In genomic region chr19:40714519-40715299, GRCh38 we compare ENCODE assay signal across 8 cellular contexts. TPM values are rescaled to one million over a fixed set of nuclear protein-coding genes. Genes with fewer than 3 reads are reported as not detected.
DNase-seq lines count a peak whose midpoint lies in the region; ATAC-seq and TF ChIP-seq lines count a peak whose summit lies in the region.

No MANE protein-coding gene starts in this region.

- no peaks in the 10 kb centered on the region for H3K27me3 Mint-ChIP-seq in chondrocyte (ENCODE audit: low read depth)

- H3K4me3 Mint-ChIP-seq in chondrocyte (ENCODE audit: unreplicated experiment) = peak overlapping the region; percentile 91

- H3K27ac ChIP-seq in layer of hippocampus (ENCODE audit: low read depth, low read length) = peak overlapping the region; percentile 92

- TF ChIP-seq CTCF in AG09309 (IDR thresholded peaks at IDR 0.05; ENCODE audit: control insufficient read depth, insufficient read depth, low read depth, low read length, missing control alignments) = no peak
- TF ChIP-seq CTCF in chondrocyte (IDR thresholded peaks at IDR 0.05) = no peak

- H3K36me3 Mint-ChIP-seq in chondrocyte (ENCODE audit: low read depth) = peaks cover 11% of the 10 kb centered on the region

- ATAC-seq in GM19035 (IDR thresholded peaks at IDR 0.05; ENCODE audit: unreplicated experiment) (peak; percentile 51), HG03342 (IDR thresholded peaks at IDR 0.05; ENCODE audit: unreplicated experiment) (peak; percentile 52)

- peak; percentile 60 for DNase-seq in AG09309 (ENCODE audit: low read depth)
- peak; percentile 85 for DNase-seq in NCI-H460 (ENCODE audit: extremely low read depth, low read depth)
- DNase-seq in activated CD4-positive, alpha-beta T cell treated with anti-CD3 and anti-CD28 coated beads for 4 hours = peak; percentile 90 to 91
- peak; percentile 98 for DNase-seq in chondrocyte (ENCODE audit: low spot score)
- DNase-seq in stimulated activated CD4-positive, alpha-beta T cell treated with anti-CD3 and anti-CD28 coated beads, Interleukin-15, amount 100 ng/mL, for 48 hours (ENCODE audit: low read depth in 2 of 2) = peak; percentile 86 to 91

- H3K4me3 ChIP-seq in AG09309 (ENCODE audit: control insufficient read depth, low read depth, low read length) = peak overlapping the region; percentile 64

- peaks cover 34% of the 10 kb centered on the region for H3K4me1 Mint-ChIP-seq in chondrocyte (ENCODE audit: low read depth)

- no peaks in the 10 kb centered on the region for H3K9me3 Mint-ChIP-seq in chondrocyte (ENCODE audit: low read depth)

- H3K27me3 ChIP-seq in layer of hippocampus (ENCODE audit: control insufficient read depth, insufficient read depth, low read length) = no peaks in the 10 kb centered on the region

- H3K27ac Mint-ChIP-seq in chondrocyte (ENCODE audit: unreplicated experiment) = peak overlapping the region; percentile 100

RNA-seq across cellular contexts. Expression of gene COQ8B, which starts 2.0 kb away (rescaled TPM):
- 22.9 and 30.7 TPM in 2 replicates for total RNA-seq in NCI-H460 (2014; rRNA removed; shearing (Covaris generic))
- 95.6 and 99.5 TPM in 2 replicates for polyA plus RNA-seq in NCI-H460 (2014; cell fraction: nucleus; rRNA removed)
- total RNA-seq in chondrocyte = 26.8 to 36.8 TPM (median 29.7 TPM) in 3 replicates

RNA-seq across cellular contexts. Expression of gene ITPKC, which starts 2.2 kb away (rescaled TPM):
- 5.2 and 6.2 TPM in 2 replicates for total RNA-seq in NCI-H460 (2014; rRNA removed; shearing (Covaris generic))
- 6.7 and 8.1 TPM in 2 replicates for polyA plus RNA-seq in NCI-H460 (2014; cell fraction: nucleus; rRNA removed)
- total RNA-seq in chondrocyte = 12.2 to 16.5 TPM (median 16.4 TPM) in 3 replicates

RNA-seq across cellular contexts. Expression of gene NUMBL, which starts 24.3 kb away (rescaled TPM):
- 9.8 and 10.8 TPM in 2 replicates for total RNA-seq in NCI-H460 (2014; rRNA removed; shearing (Covaris generic))
- polyA plus RNA-seq in NCI-H460 (2014; cell fraction: nucleus; rRNA removed) = 30.4 and 43.1 TPM in 2 replicates
- total RNA-seq in chondrocyte = 104 to 121 TPM (median 117 TPM) in 3 replicates

RNA-seq across cellular contexts. Expression of gene ACTMAP, which starts 35.6 kb away (rescaled TPM):
- total RNA-seq in NCI-H460 (2014; rRNA removed; shearing (Covaris generic)) = 1.6 and 2.1 TPM in 2 replicates
- polyA plus RNA-seq in NCI-H460 (2014; cell fraction: nucleus; rRNA removed) = 1.2 and 2.0 TPM in 2 replicates
- 7.4 to 11.3 TPM (median 10.4 TPM) in 3 replicates for total RNA-seq in chondrocyte

RNA-seq across cellular contexts. Expression of gene SNRPA, which starts 36.3 kb away (rescaled TPM):
- 185 and 211 TPM in 2 replicates for total RNA-seq in NCI-H460 (2014; rRNA removed; shearing (Covaris generic))
- 75.4 and 76.5 TPM in 2 replicates for polyA plus RNA-seq in NCI-H460 (2014; cell fraction: nucleus; rRNA removed)
- total RNA-seq in chondrocyte = 34.9 to 64.6 TPM (median 37.0 TPM) in 3 replicates

Comparison
In these comparisons a context has a peak if more than half of its experiments do, and no peak if none do; other contexts are left out.
1. Peak in every context shown above with its lines: DNase-seq, ATAC-seq, H3K4me3 ChIP-seq and H3K27ac ChIP-seq.